8 cellular contexts compared by ENCODE assay signal in the genomic region with DNA sequence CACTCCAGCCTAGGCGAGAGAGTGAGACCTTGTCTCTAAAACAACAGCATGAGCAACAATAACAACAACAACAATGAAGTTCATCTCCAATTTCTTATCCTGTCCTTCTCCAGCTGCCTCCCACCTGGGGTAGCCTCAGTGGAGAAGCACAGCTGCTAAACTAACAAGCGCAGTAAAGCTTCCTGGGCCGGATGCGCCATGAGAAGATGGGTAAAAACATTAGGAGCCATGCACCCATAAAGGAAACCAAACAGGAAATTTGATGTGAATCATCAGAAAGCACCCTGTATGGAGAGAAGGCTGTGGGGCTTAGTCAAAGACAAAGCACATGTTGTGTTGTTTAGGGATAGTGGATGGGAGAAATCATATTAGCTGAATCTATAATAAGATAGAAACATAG.
A peak's percentile ranks its signal among the peaks of the same experiment; 100 is the strongest.
DNase-seq lines count a peak whose midpoint lies in the region; ATAC-seq and FAIRE-seq lines count a peak whose summit lies in the region.

No MANE protein-coding gene starts in this region.

- H3K4me3 ChIP-seq in mesenchymal stem cell (ENCODE audit: insufficient read depth in 1 of 2, low read depth in 1 of 2, low read length in 2 of 2) = no peak overlapping the region

- FAIRE-seq in GM18507 (lab: Jason Lieb, UNC) = peak; percentile 68

- H2BK12ac ChIP-seq in mesenchymal stem cell (ENCODE audit: low read length in 2 of 2) = peak overlapping the region in 1 of 2 experiments; percentile 15

- H2BK15ac ChIP-seq in mesenchymal stem cell (ENCODE audit: low read depth, poor library complexity, severe bottlenecking) = no peak overlapping the region

- no peak overlapping the region for H2AFZ ChIP-seq in mesenchymal stem cell (ENCODE audit: low read depth, low read length)

- 57% methylated on average over 4 of the region's 4 CpGs for WGBS in mesenchymal stem cell

- no peak overlapping the region for H2BK120ac ChIP-seq in mesenchymal stem cell (ENCODE audit: low read depth, low read length)

- H3K9ac ChIP-seq in mesenchymal stem cell (ENCODE audit: low read length) = no peak overlapping the region

- no peak overlapping the region for H3K18ac ChIP-seq in mesenchymal stem cell (ENCODE audit: low read depth in 1 of 2, low read length in 2 of 2)

- H3K4me1 Mint-ChIP-seq in activated CD4-positive, alpha-beta T cell treated with anti-CD3 and anti-CD28 coated beads, Interleukin-2, amount 10 ng/mL, durations not matched to agents 7 days and 5 days = peaks cover 76% of the 10 kb centered on the region

- H3K4ac ChIP-seq in mesenchymal stem cell (ENCODE audit: low read depth in 1 of 2, low read length in 2 of 2) = no peak overlapping the region

- no peak overlapping the region for H4K8ac ChIP-seq in mesenchymal stem cell (ENCODE audit: low read length)

- no peak overlapping the region for H4K91ac ChIP-seq in mesenchymal stem cell (ENCODE audit: low read length)

- H3K9me3 ChIP-seq in mesenchymal stem cell (ENCODE audit: control insufficient read depth, low read length) = no peaks in the 10 kb centered on the region

- peaks cover 8% of the 10 kb centered on the region for H3K36me3 Mint-ChIP-seq in activated CD4-positive, alpha-beta T cell treated with anti-CD3 and anti-CD28 coated beads, Interleukin-2, amount 10 ng/mL, durations not matched to agents 7 days and 5 days (ENCODE audit: low read depth)

- peak overlapping the region in 1 of 2 experiments; percentile 18 for H3K14ac ChIP-seq in mesenchymal stem cell (ENCODE audit: low read length in 2 of 2)

- H3K4me1 ChIP-seq in mesenchymal stem cell (ENCODE audit: control insufficient read depth, insufficient read depth, low read depth, low read length) = peaks cover 3% of the 10 kb centered on the region

- no peak overlapping the region for H3K23ac ChIP-seq in mesenchymal stem cell (ENCODE audit: low read length in 2 of 2)

- H2BK5ac ChIP-seq in mesenchymal stem cell (ENCODE audit: low read depth, low read length, poor library complexity, severe bottlenecking) = no peak overlapping the region

- no peaks in the 10 kb centered on the region for H3K27me3 ChIP-seq in mesenchymal stem cell (ENCODE audit: control insufficient read depth in 1 of 2, insufficient read depth in 1 of 2, low read length in 2 of 2)

- no peaks in the 10 kb centered on the region for H3K79me1 ChIP-seq in mesenchymal stem cell (replicated peaks; ENCODE audit: low read length, poor library complexity, severe bottlenecking)

- H3K27ac Mint-ChIP-seq in activated CD4-positive, alpha-beta T cell treated with anti-CD3 and anti-CD28 coated beads, Interleukin-2, amount 10 ng/mL, durations not matched to agents 7 days and 5 days = peak overlapping the region; percentile 81

- H3K27me3 Mint-ChIP-seq in activated CD4-positive, alpha-beta T cell treated with anti-CD3 and anti-CD28 coated beads, Interleukin-2, amount 10 ng/mL, durations not matched to agents 7 days and 5 days = no peaks in the 10 kb centered on the region

- no peak overlapping the region for H3K27ac ChIP-seq in mesenchymal stem cell (ENCODE audit: low read length, poor library complexity, severe bottlenecking)

- DNase-seq in GM18507 (ENCODE audit: extremely low spot score, insufficient read length, low read depth) (no peak), foreskin melanocyte (peak; percentile 63), mesenchymal stem cell (no peak), GDM1 (lab: John Stamatoyannopoulos, UW) (no peak), globus pallidus (ENCODE audit: low spot score) (no peak), SIG-M5 (lab: John Stamatoyannopoulos, UW) (no peak)
- DNase-seq in activated CD4-positive, alpha-beta T cell treated with anti-CD3 and anti-CD28 coated beads, Interleukin-2, amount 10 ng/mL, durations not matched to agents 7 days and 5 days = peak; percentile 48

- H3K9me3 Mint-ChIP-seq in activated CD4-positive, alpha-beta T cell treated with anti-CD3 and anti-CD28 coated beads, Interleukin-2, amount 10 ng/mL, durations not matched to agents 7 days and 5 days = peaks cover 11% of the 10 kb centered on the region

- no peak overlapping the region for H2AK5ac ChIP-seq in mesenchymal stem cell (ENCODE audit: low read length, severe bottlenecking)

- H3K4me2 ChIP-seq in mesenchymal stem cell (ENCODE audit: low read length, poor library complexity, severe bottlenecking) = no peak overlapping the region

- H3K4me3 Mint-ChIP-seq in activated CD4-positive, alpha-beta T cell treated with anti-CD3 and anti-CD28 coated beads, Interleukin-2, amount 10 ng/mL, durations not matched to agents 7 days and 5 days = no peak overlapping the region

- POLR2A ChIA-PET in activated CD4-positive, alpha-beta T cell treated with anti-CD3 and anti-CD28 coated beads, Interleukin-2, amount 10 ng/mL, durations not matched to agents 7 days and 5 days (lab: Charles Lee) = interaction anchor here (1.0 kb wide), 1 partner anchor 19 kb away, joined by 3 read pairs; no protein-coding TSS in a partner anchor

- CTCF ChIA-PET in activated CD4-positive, alpha-beta T cell treated with anti-CD3 and anti-CD28 coated beads, Interleukin-2, amount 10 ng/mL, durations not matched to agents 7 days and 5 days (lab: Charles Lee) = interaction anchor here (0.7 to 2.7 kb wide), 13 partner anchors 15 to 289 kb away, joined by 3 to 10 read pairs (median 5); no protein-coding TSS in a partner anchor

- ATAC-seq in HG02938 (IDR thresholded peaks at IDR 0.05; ENCODE audit: unreplicated experiment) = peak; percentile 51

- H3K36me3 ChIP-seq in mesenchymal stem cell (ENCODE audit: control insufficient read depth in 1 of 2, insufficient read depth in 2 of 2, low read depth in 1 of 2, low read length in 2 of 2) = no peaks in the 10 kb centered on the region

Comparison
In these comparisons a context has a peak if more than half of its experiments do, and no peak if none do; other contexts are left out.
1. DNase-seq: peak in activated CD4-positive, alpha-beta T cell treated with anti-CD3 and anti-CD28 coated beads, Interleukin-2, amount 10 ng/mL, durations not matched to agents 7 days and 5 days (single experiment) and foreskin melanocyte (single experiment); none in GM18507 (single experiment), mesenchymal stem cell (single experiment), GDM1 (single experiment), globus pallidus (single experiment) and SIG-M5 (single experiment).